15 cellular contexts compared by ENCODE assay signal in the genomic region with DNA sequence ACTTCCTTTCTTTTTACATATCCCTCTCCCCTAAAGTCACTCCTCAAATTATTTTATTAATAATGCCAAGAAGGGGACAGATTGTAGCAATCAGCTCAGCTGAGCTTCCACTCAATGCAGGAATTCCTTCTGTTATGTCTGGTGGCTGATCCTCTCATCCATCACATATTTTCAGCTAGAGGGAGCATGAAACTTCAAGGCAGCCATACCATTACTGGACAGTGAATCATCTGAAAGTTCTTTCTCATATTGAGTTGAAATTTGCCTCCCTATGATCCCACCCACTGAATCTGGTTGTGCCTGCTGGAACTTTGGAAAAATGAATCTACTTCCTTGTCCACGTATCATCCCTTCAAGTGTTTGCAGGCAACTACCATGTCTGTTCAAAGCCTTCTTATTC. TPM values are rescaled to one million over a fixed set of nuclear protein-coding genes. Genes with fewer than 3 reads are reported as not detected.
DNase-seq lines count a peak whose midpoint lies in the region; ATAC-seq, FAIRE-seq and TF ChIP-seq lines count a peak whose summit lies in the region.
"Had no signal": no experiment of that assay in that cellular context is flagged by ENCODE, and none has a peak within 500 bp of the region (broad histone marks: within the 10 kb centered on the region; RNA-seq: fewer than 3 reads in every experiment).

No MANE protein-coding gene starts in this region.

- H3K79me2 ChIP-seq in astrocyte (ENCODE audit: insufficient read depth, low read length) (no peaks in the 10 kb centered on the region), OCI-LY7 (ENCODE audit: insufficient read depth, low read depth, low read length) (peaks cover 100% of the 10 kb centered on the region)

- no peak overlapping the region for H3K4me2 ChIP-seq in astrocyte (ENCODE audit: low read length)
- no peak overlapping the region for H3K4me2 ChIP-seq in OCI-LY7 (ENCODE audit: low read length)
- H3K4me2 ChIP-seq: BLaER1 treated with 17β-estradiol and CSF1 and Interleukin-3, amounts not matched to agents 10 nM and 100 nM; KMS-11 had no signal

- peaks cover 3% of the 10 kb centered on the region for H3K27me3 Mint-ChIP-seq in astrocyte (ENCODE audit: low read depth, unreplicated experiment)

- H3K36me3 Mint-ChIP-seq in astrocyte (ENCODE audit: low read depth, unreplicated experiment): no peaks in the 10 kb centered on the region

- intact Hi-C loops in OCI-LY7 (cut with micrococcal nuclease; ENCODE audit: unreplicated experiment): no loop called here
- intact Hi-C loops in uterus (cut with DNase I; ENCODE audit: low total_unique reads): no loop called here

- TF ChIP-seq CTCF in AG04450 (IDR thresholded peaks at IDR 0.05; ENCODE audit: low read depth, low read length): peak; percentile 32
- TF ChIP-seq CTCF in astrocyte (IDR thresholded peaks at IDR 0.05; ENCODE audit: insufficient read depth, low read depth, low read length): peak; percentile 70
- TF ChIP-seq CTCF in OCI-LY7 (conservative IDR thresholded peaks at IDR 0.05; ENCODE audit: low read length): no peak
- TF ChIP-seq CTCF in uterus (IDR thresholded peaks at IDR 0.05): no peak

- FAIRE-seq in astrocyte (lab: Jason Lieb, UNC): peak; percentile 80

- no peak for TF ChIP-seq POLR2A in uterus (IDR thresholded peaks at IDR 0.05)

- H3K4me3 ChIP-seq in AG04450 (ENCODE audit: low read depth, low read length) (no peak overlapping the region), astrocyte (ENCODE audit: insufficient read depth, low read depth, low read length) (no peak overlapping the region), OCI-LY7 (ENCODE audit: low read depth, low read length, poor library complexity, severe bottlenecking) (no peak overlapping the region), uterus (no peak overlapping the region)
- H3K4me3 ChIP-seq: BLaER1 treated with 17β-estradiol and CSF1 and Interleukin-3, amounts not matched to agents 10 nM and 100 nM had no signal

- DNase-seq in AG04450 (ENCODE audit: low read depth, low spot score) (peak; percentile 6), HS-5 (ENCODE audit: low read depth) (peak; percentile 60), astrocyte (ENCODE audit: low read depth) (peak; percentile 63), hepatic stellate cell (ENCODE audit: low spot score) (peak; percentile 52), OCI-LY7 (ENCODE audit: low spot score) (no peak), HuH-7.5 (ENCODE audit: low spot score) (no peak), uterus (no peak)
- DNase-seq: activated CD4-positive, alpha-beta T cell treated with anti-CD3 and anti-CD28 coated beads for 4 hours; erythroblast; GDM1; NCI-H1930; stimulated activated naive CD4-positive, alpha-beta T cell treated with Interleukin-2 at 50 U/mL for 16 hours had no signal

- H4K20me1 ChIP-seq in astrocyte (ENCODE audit: insufficient read depth, low read length) (no peaks in the 10 kb centered on the region), OCI-LY7 (ENCODE audit: insufficient read depth, low read length) (peaks cover 14% of the 10 kb centered on the region; the same call in 1 of the 2 replicates)
- H4K20me1 ChIP-seq: BLaER1 treated with 17β-estradiol and CSF1 and Interleukin-3, amounts not matched to agents 10 nM and 100 nM had no signal

- H3K36me3 ChIP-seq in astrocyte (ENCODE audit: insufficient read depth, low read length): no peaks in the 10 kb centered on the region
- H3K36me3 ChIP-seq in OCI-LY7 (ENCODE audit: insufficient read depth, low read length): peaks cover 99% of the 10 kb centered on the region
- no peaks in the 10 kb centered on the region for H3K36me3 ChIP-seq in uterus
- H3K36me3 ChIP-seq: BLaER1 treated with 17β-estradiol and CSF1 and Interleukin-3, amounts not matched to agents 10 nM and 100 nM had no signal

- CTCF ChIA-PET in AG04450 (lab: Charles Lee) (interaction anchor here (0.6 to 1.9 kb wide), 6 partner anchors 17 to 227 kb away, joined by 3 to 7 read pairs (median 4); no protein-coding TSS in a partner anchor), OCI-LY7 (lab: Charles Lee; ENCODE audit: unreplicated experiment) (interaction anchor here (1.1 kb wide), 1 partner anchor 26 kb away, joined by 3 read pairs; no protein-coding TSS in a partner anchor)

- POLR2A ChIA-PET in AG04450 (lab: Yijun Ruan, JAX): no interaction called here
- POLR2A ChIA-PET in OCI-LY7 (lab: Charles Lee): interaction anchor here (1.5 to 5.7 kb wide), 2 partner anchors 8 to 17 kb away, joined by 4 to 32 read pairs; no protein-coding TSS in a partner anchor

- H3K9ac ChIP-seq in astrocyte (ENCODE audit: low read length): no peak overlapping the region
- H3K9ac ChIP-seq: BLaER1 treated with 17β-estradiol and CSF1 and Interleukin-3, amounts not matched to agents 10 nM and 100 nM; KMS-11 had no signal

- no peak overlapping the region for H3K4me3 Mint-ChIP-seq in astrocyte (ENCODE audit: unreplicated experiment)

- ATAC-seq in HG02884 (IDR thresholded peaks at IDR 0.05; ENCODE audit: unreplicated experiment): no peak

- H3K4me1 Mint-ChIP-seq in astrocyte (ENCODE audit: low read depth, unreplicated experiment): peaks cover 5% of the 10 kb centered on the region

- H2AFZ ChIP-seq in astrocyte (ENCODE audit: low read depth, low read length): peak overlapping the region; percentile 33
- H2AFZ ChIP-seq in OCI-LY7 (ENCODE audit: low read length): no peak overlapping the region

- no peak overlapping the region for H3K27ac Mint-ChIP-seq in astrocyte (ENCODE audit: unreplicated experiment)

- H3K9me3 ChIP-seq in AG04450 (ENCODE audit: control insufficient read depth, insufficient read depth, low read length) (no peaks in the 10 kb centered on the region), astrocyte (ENCODE audit: insufficient read depth, low read depth, low read length) (no peaks in the 10 kb centered on the region), OCI-LY7 (ENCODE audit: low read length) (peaks cover 24% of the 10 kb centered on the region; the same call in 1 of the 2 replicates), uterus (no peaks in the 10 kb centered on the region)
- H3K9me3 ChIP-seq: BLaER1 treated with 17β-estradiol and CSF1 and Interleukin-3, amounts not matched to agents 10 nM and 100 nM had no signal

- H3K27ac ChIP-seq in AG04450 (ENCODE audit: low read depth, low read length) (no peak overlapping the region), astrocyte (ENCODE audit: low read depth, low read length) (no peak overlapping the region), OCI-LY7 (ENCODE audit: low read depth, low read length, poor library complexity, severe bottlenecking) (no peak overlapping the region), uterus (no peak overlapping the region)
- H3K27ac ChIP-seq: BLaER1 treated with 17β-estradiol and CSF1 and Interleukin-3, amounts not matched to agents 10 nM and 100 nM; KMS-11 had no signal

- H3K4me1 ChIP-seq in astrocyte (ENCODE audit: insufficient read depth, low read length) (peaks cover 3% of the 10 kb centered on the region), OCI-LY7 (ENCODE audit: insufficient read depth, low read length, poor library complexity, severe bottlenecking) (peaks cover 41% of the 10 kb centered on the region), uterus (no peaks in the 10 kb centered on the region)
- H3K4me1 ChIP-seq: BLaER1 treated with 17β-estradiol and CSF1 and Interleukin-3, amounts not matched to agents 10 nM and 100 nM had no signal

- BruUV-seq in OCI-LY7 (replicated peaks; lab: Mats Ljungman, UMichigan): no TSS peak

- H3K9me3 Mint-ChIP-seq in astrocyte (ENCODE audit: unreplicated experiment): no peaks in the 10 kb centered on the region

- no peaks in the 10 kb centered on the region for H3K9me2 ChIP-seq in OCI-LY7 (ENCODE audit: insufficient read depth, low read length)

- H3K27me3 ChIP-seq in AG04450 (ENCODE audit: control insufficient read depth, insufficient read depth, low read length) (no peaks in the 10 kb centered on the region), astrocyte (ENCODE audit: insufficient read depth, low read length) (peaks cover 7% of the 10 kb centered on the region), uterus (peaks cover 0 to 4% of the 10 kb centered on the region in 2 donors)
- H3K27me3 ChIP-seq: BLaER1 treated with 17β-estradiol and CSF1 and Interleukin-3, amounts not matched to agents 10 nM and 100 nM had no signal

RNA-seq across cellular contexts. Expression of gene ZNF385B, which starts 11.2 kb away (rescaled TPM):
- polyA plus RNA-seq in AG04450 (2011; rRNA removed): not detected in 2 replicates
- polyA minus RNA-seq in AG04450 (2011; rRNA and poly(A)+ RNA removed): not detected in 2 replicates
- total RNA-seq in astrocyte (0.27 TPM in 1 of 2 replicates, not detected in the other), OCI-LY7 (2022) (178 and 217 TPM in 2 replicates), uterus (1 to 10 TPM in 1 of 4 donors, under 1 TPM in 1, not detected in 2; 0.41 to 3.3 TPM)
- total RNA-seq in OCI-LY7 (2014; rRNA removed; shearing (Covaris generic)): 113 and 195 TPM in 2 replicates

Comparison
In these comparisons a context has a peak if more than half of its experiments do, and no peak if none do; other contexts are left out.
1. DNase-seq: peak in AG04450 (single experiment), HS-5 (single experiment), astrocyte (single experiment) and hepatic stellate cell (single experiment); none in OCI-LY7 (single experiment), HuH-7.5 (single experiment) and uterus (0 of 2).
2. CTCF ChIP-seq: peak in AG04450 (single experiment) and astrocyte (single experiment); none in OCI-LY7 (single experiment) and uterus (0 of 4).
3. RNA of gene ZNF385B, which starts 11.2 kb away (total RNA-seq): 113 to 217 TPM in OCI-LY7; 0.41 to 3.3 TPM in uterus and 0.27 TPM in astrocyte; every median in the first group is over 10 times any median in the second.